Comparison of ENCODE assay signal across 1 cellular context in the genomic region with DNA sequence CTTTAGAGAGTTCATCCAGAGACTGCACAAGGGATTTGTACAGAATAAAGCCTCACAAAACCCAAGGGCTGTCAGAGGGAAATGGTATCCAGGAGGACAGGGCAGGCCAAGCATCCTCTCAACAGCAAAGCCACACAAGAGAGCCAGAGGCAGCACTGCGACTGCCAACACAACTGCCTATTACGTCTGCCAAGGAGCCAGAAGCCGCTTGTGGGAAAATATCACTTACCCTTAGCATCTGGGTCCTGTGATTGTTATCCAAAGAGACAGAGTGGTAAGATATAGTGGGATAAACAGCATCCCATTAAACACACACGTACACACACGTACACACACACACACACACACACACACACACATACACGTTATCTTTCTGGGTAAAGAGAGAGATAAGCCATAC.
TF ChIP-seq lines count a peak whose summit lies in the region.

No MANE protein-coding gene starts in this region.

TF ChIP-seq in IMR-90, 13 proteins besides CTCF, POLR2A, EP300 and RAD21 (continued from another document):
- TF ChIP-seq, protein P1, sequence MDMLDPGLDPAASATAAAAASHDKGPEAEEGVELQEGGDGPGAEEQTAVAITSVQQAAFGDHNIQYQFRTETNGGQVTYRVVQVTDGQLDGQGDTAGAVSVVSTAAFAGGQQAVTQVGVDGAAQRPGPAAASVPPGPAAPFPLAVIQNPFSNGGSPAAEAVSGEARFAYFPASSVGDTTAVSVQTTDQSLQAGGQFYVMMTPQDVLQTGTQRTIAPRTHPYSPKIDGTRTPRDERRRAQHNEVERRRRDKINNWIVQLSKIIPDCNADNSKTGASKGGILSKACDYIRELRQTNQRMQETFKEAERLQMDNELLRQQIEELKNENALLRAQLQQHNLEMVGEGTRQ (IDR thresholded peaks at IDR 0.05; ENCODE audit: low read depth, low read length) = no peak
- TF ChIP-seq CEBPB (IDR thresholded peaks at IDR 0.05; ENCODE audit: low read depth, low read length) (no peak), CHD1 (IDR thresholded peaks at IDR 0.05; ENCODE audit: low read depth, low read length) (no peak), FOS (IDR thresholded peaks at IDR 0.05; ENCODE audit: low read depth, low read length) (no peak), MAFK (IDR thresholded peaks at IDR 0.05; ENCODE audit: low read depth, low read length) (no peak), NFE2L2 (IDR thresholded peaks at IDR 0.05; ENCODE audit: low read depth, low read length) (no peak)
- TF ChIP-seq, protein P2, sequence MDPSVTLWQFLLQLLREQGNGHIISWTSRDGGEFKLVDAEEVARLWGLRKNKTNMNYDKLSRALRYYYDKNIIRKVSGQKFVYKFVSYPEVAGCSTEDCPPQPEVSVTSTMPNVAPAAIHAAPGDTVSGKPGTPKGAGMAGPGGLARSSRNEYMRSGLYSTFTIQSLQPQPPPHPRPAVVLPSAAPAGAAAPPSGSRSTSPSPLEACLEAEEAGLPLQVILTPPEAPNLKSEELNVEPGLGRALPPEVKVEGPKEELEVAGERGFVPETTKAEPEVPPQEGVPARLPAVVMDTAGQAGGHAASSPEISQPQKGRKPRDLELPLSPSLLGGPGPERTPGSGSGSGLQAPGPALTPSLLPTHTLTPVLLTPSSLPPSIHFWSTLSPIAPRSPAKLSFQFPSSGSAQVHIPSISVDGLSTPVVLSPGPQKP (IDR thresholded peaks at IDR 0.05; ENCODE audit: borderline replicate concordance, low read depth, low read length) = no peak
